26 cellular contexts compared by ENCODE assay signal in the genomic region with DNA sequence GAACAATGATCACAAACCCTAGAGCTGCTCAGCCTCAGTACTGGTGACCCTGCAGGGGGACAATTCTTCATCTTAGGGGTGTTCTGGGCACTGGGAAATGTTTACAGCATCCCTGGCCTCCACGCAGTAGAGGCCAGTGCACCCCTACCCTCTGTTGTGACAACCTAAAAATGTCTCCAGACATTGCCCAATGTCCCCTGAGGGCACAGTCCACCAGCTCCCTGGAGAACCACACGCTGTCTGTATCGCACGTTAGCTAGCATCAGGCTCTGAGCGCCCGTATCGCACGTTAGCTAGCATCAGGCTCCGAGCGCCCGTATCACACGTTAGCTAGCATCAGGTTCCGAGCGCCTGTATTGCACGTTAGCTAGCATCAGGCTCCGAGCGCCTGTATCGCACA.
"Had no signal": no experiment of that assay in that cellular context is flagged by ENCODE, and none has a peak within 500 bp of the region (broad histone marks: within the 10 kb centered on the region; RNA-seq: fewer than 3 reads in every experiment).

No MANE protein-coding gene starts in this region.

- H3K27ac ChIP-seq: brain microvascular endothelial cell, dorsolateral prefrontal cortex, VCaP had no signal

- H3K27ac Mint-ChIP-seq: activated CD4-positive, alpha-beta memory T cell treated with anti-CD3 and anti-CD28 coated beads, Interleukin-2, amount 10 ng/mL, durations not matched to agents 7 days and 5 days; activated CD4-positive, alpha-beta T cell treated with anti-CD3 and anti-CD28 coated beads, Interleukin-2, amount 10 ng/mL, durations not matched to agents 7 days and 5 days; activated naive CD8-positive, alpha-beta T cell; activated T-helper 17 cell treated with anti-CD3 and anti-CD28 coated beads, Interleukin-2, amount 50 U/mL, for 72 hours; dendritic cell treated with granulocyte-macrophage colony-stimulating factor and Interleukin-4, amounts not matched to agents 40 ng/mL and 50 ng/mL, for 4 days; endodermal cell; WTC11 had no signal

- H3K36me3 ChIP-seq: brain microvascular endothelial cell had no signal

- ATAC-seq: activated T-cell treated with anti-CD3 and anti-CD28 coated beads, Interleukin-2, amount 50 U/mL, for 4 hours; activated T-helper 17 cell treated with anti-CD3 and anti-CD28 coated beads, Interleukin-2, amount 50 U/mL, for 72 hours had no signal

- H3K9me3 Mint-ChIP-seq: activated CD4-positive, alpha-beta memory T cell treated with anti-CD3 and anti-CD28 coated beads, Interleukin-2, amount 10 ng/mL, durations not matched to agents 7 days and 5 days; activated CD4-positive, alpha-beta T cell treated with anti-CD3 and anti-CD28 coated beads, Interleukin-2, amount 10 ng/mL, durations not matched to agents 7 days and 5 days; activated T-cell treated with anti-CD3 and anti-CD28 coated beads, Interleukin-2, amount 50 U/mL, for 4 hours; activated T-helper 17 cell treated with anti-CD3 and anti-CD28 coated beads, Interleukin-2, amount 50 U/mL, for 72 hours; central memory CD8-positive, alpha-beta T cell; endodermal cell had no signal

- H3K4me1 Mint-ChIP-seq: activated T-helper 17 cell treated with anti-CD3 and anti-CD28 coated beads, Interleukin-2, amount 50 U/mL, for 72 hours had no signal

- DNase-seq: activated CD4-positive, alpha-beta memory T cell treated with anti-CD3 and anti-CD28 coated beads, Interleukin-2, amount 10 ng/mL, durations not matched to agents 7 days and 5 days; activated CD4-positive, alpha-beta T cell treated with anti-CD3 and anti-CD28 coated beads for 1 hour; activated CD4-positive, alpha-beta T cell treated with anti-CD3 and anti-CD28 coated beads for 4 hours; activated CD4-positive, alpha-beta T cell treated with anti-CD3 and anti-CD28 coated beads, Interleukin-2, amount 10 ng/mL, durations not matched to agents 7 days and 5 days; activated CD4-positive, alpha-beta T cell treated with anti-CD3 and anti-CD28 coated beads, Interleukin-2, amount 50 U/mL, for 4 hours; activated effector memory CD4-positive, alpha-beta T cell treated with Interleukin-2 at 50 U/mL for 16 hours; activated gamma-delta T cell treated with Interleukin-2 at 50 U/mL for 16 hours; activated naive CD4-positive, alpha-beta T cell treated with anti-CD3 and anti-CD28 coated beads, Interleukin-2, amount 50 U/mL, for 16 hours; activated naive CD4-positive, alpha-beta T cell treated with Interleukin-2 at 50 U/mL for 16 hours; activated T-cell treated with anti-CD3 and anti-CD28 coated beads, Interleukin-2, amount 50 U/mL, for 4 hours; amniotic stem cell; anterior cingulate cortex; brain microvascular endothelial cell; dorsolateral prefrontal cortex; effector memory CD4-positive, alpha-beta T cell; endodermal cell; foreskin fibroblast; head of caudate nucleus; T-helper 2 cell had no signal

- H3K27me3 ChIP-seq: brain microvascular endothelial cell had no signal

- H3K27me3 Mint-ChIP-seq: activated CD4-positive, alpha-beta T cell treated with anti-CD3 and anti-CD28 coated beads, Interleukin-2, amount 10 ng/mL, durations not matched to agents 7 days and 5 days had no signal

- H3K4me3 ChIP-seq: coronary artery, dorsolateral prefrontal cortex had no signal

- H3K4me3 Mint-ChIP-seq: activated CD4-positive, alpha-beta memory T cell treated with anti-CD3 and anti-CD28 coated beads, Interleukin-2, amount 10 ng/mL, durations not matched to agents 7 days and 5 days; activated CD4-positive, alpha-beta T cell treated with anti-CD3 and anti-CD28 coated beads, Interleukin-2, amount 10 ng/mL, durations not matched to agents 7 days and 5 days; activated naive CD8-positive, alpha-beta T cell; activated T-cell treated with anti-CD3 and anti-CD28 coated beads, Interleukin-2, amount 50 U/mL, for 4 hours; activated T-helper 17 cell treated with anti-CD3 and anti-CD28 coated beads, Interleukin-2, amount 50 U/mL, for 72 hours; central memory CD8-positive, alpha-beta T cell; dendritic cell treated with granulocyte-macrophage colony-stimulating factor and Interleukin-4, amounts not matched to agents 40 ng/mL and 50 ng/mL, for 4 days; endodermal cell; WTC11 had no signal

- H3K36me3 Mint-ChIP-seq: activated naive CD8-positive, alpha-beta T cell; WTC11 had no signal
